In genomic region chr14:103073876-103074698, GRCh38 we compare ENCODE assay signal across 10 cellular contexts. TPM values are rescaled to one million over a fixed set of nuclear protein-coding genes. Genes with fewer than 3 reads are reported as not detected.
DNase-seq lines count a peak whose midpoint lies in the region; ATAC-seq and TF ChIP-seq lines count a peak whose summit lies in the region.
"Had no signal": no experiment of that assay in that cellular context is flagged by ENCODE, and none has a peak within 500 bp of the region (broad histone marks: within the 10 kb centered on the region; RNA-seq: fewer than 3 reads in every experiment).

No MANE protein-coding gene starts in this region.

- no peak for TF ChIP-seq POLR2A in gastrocnemius medialis (IDR thresholded peaks at IDR 0.05)

- H3K36me3 ChIP-seq in gastrocnemius medialis: no peaks in the 10 kb centered on the region
- H3K36me3 ChIP-seq: uterus had no signal

- ATAC-seq in left ventricle myocardium superior: peak; percentile 12
- ATAC-seq in gastrocnemius medialis: no peak

- intact Hi-C loops in left ventricle myocardium superior (cut with micrococcal nuclease): no loop called here
- intact Hi-C loops in gastrocnemius medialis (cut with DNase I; ENCODE audit: low total_unique reads): no loop called here

- no peak overlapping the region for H3K4me3 ChIP-seq in GM12865 (ENCODE audit: low read depth, low read length)
- H3K4me3 ChIP-seq in gastrocnemius medialis: no peak overlapping the region
- H3K4me3 ChIP-seq: uterus had no signal

- TF ChIP-seq CTCF in GM12865 (IDR thresholded peaks at IDR 0.05; ENCODE audit: insufficient read depth, low read depth, low read length, missing control alignments) (no peak), RWPE1 (conservative IDR thresholded peaks at IDR 0.05; ENCODE audit: low read depth) (no peak), gastrocnemius medialis (IDR thresholded peaks at IDR 0.05 in 4 of 5, conservative IDR thresholded peaks at IDR 0.05 in 1 of 5) (no peak)

- CTCF ChIA-PET in RWPE1 (lab: Yijun Ruan, JAX): interaction anchor here (0.7 to 2.7 kb wide), 12 partner anchors 12 to 319 kb away, joined by 3 to 14 read pairs (median 4); no protein-coding TSS in a partner anchor

- H3K9me3 ChIP-seq in gastrocnemius medialis: no peaks in the 10 kb centered on the region
- H3K9me3 ChIP-seq: uterus had no signal

- peak; percentile 34 for DNase-seq in GM12865 (ENCODE audit: low read depth)
- DNase-seq in RWPE1 (ENCODE audit: low spot score): no peak
- no peak for DNase-seq in left ventricle myocardium superior
- DNase-seq in gastrocnemius medialis: no peak
- no peak for DNase-seq in NCI-H1436 treated with DMSO at 0.1 percent for 48 hours (lab: John Stamatoyannopoulos, UW)
- no peak for DNase-seq in DMS79 (lab: John Stamatoyannopoulos, UW)
- DNase-seq in OCI-M1 (lab: John Stamatoyannopoulos, UW): no peak
- DNase-seq: NCI-H1694 treated with DMSO at 0.1 percent for 48 hours had no signal

- H3K27ac ChIP-seq in RWPE1: peak overlapping the region; percentile 99
- peak overlapping the region; percentile 26 to 69 (median 48) for H3K27ac ChIP-seq in gastrocnemius medialis

- POLR2A ChIA-PET in RWPE1 (lab: Yijun Ruan, JAX; ENCODE audit: low non-redundant PET): interaction anchor here (0.6 kb wide), 1 partner anchor 21 kb away, joined by 3 read pairs; no protein-coding TSS in a partner anchor

- in situ Hi-C loops in gastrocnemius medialis (cut with MboI; ENCODE audit: low sequenced_read_pairs in 4 of 4): no loop called here

- peaks cover 8 to 17% of the 10 kb centered on the region in 2 donors for H3K4me1 ChIP-seq in gastrocnemius medialis

- H3K27me3 ChIP-seq in gastrocnemius medialis: no peaks in the 10 kb centered on the region
- H3K27me3 ChIP-seq: uterus had no signal

RNA-seq across cellular contexts. Expression of gene LBHD2, which starts 9.9 kb away (rescaled TPM):
- not detected for total RNA-seq in left ventricle myocardium superior
- total RNA-seq in gastrocnemius medialis: not detected
- total RNA-seq: fibroblast of lung, uterus had no signal

RNA-seq across cellular contexts. Expression of gene CDC42BPB, which starts 16.7 kb away (rescaled TPM):
- total RNA-seq in left ventricle myocardium superior (75.1 TPM), gastrocnemius medialis (10 to 100 TPM; 30.0 to 64.3 (median 32.6) TPM)

RNA-seq across cellular contexts. Expression of gene EXOC3L4, which starts 20.4 kb away (rescaled TPM):
- total RNA-seq in left ventricle myocardium superior: 0.42 TPM
- total RNA-seq in gastrocnemius medialis: 1 to 10 TPM in 1 of 4 donors, under 1 TPM in 1, not detected in 2; 0.35 to 2.4 TPM

RNA-seq across cellular contexts. Expression of gene TNFAIP2, which starts 49.2 kb away (rescaled TPM):
- total RNA-seq in left ventricle myocardium superior (50.5 TPM), gastrocnemius medialis (10 to 100 TPM; 14.8 to 72.9 (median 22.3) TPM)
